ENCODE assay signal across 1 cellular context in genomic region chr19:5881543-5882299, GRCh38.
TF ChIP-seq lines count a peak whose summit lies in the region.

No MANE protein-coding gene starts in this region.

TF ChIP-seq in HepG2, 621 proteins besides CTCF, POLR2A, EP300 and RAD21:
- 0 out of 2 replicates have a peak, but pooled peaks have one; percentile 16 for TF ChIP-seq HOXA3 (CRISPR knock-in tag; IDR thresholded peaks at IDR 0.05)
- TF ChIP-seq ZSCAN22 (CRISPR knock-in tag; IDR thresholded peaks at IDR 0.05) = peak; percentile 90
- TF ChIP-seq TRIM22 (IDR thresholded peaks at IDR 0.05) = no peak
- TF ChIP-seq GATAD1 (CRISPR knock-in tag; IDR thresholded peaks at IDR 0.05) = no peak
- TF ChIP-seq ZBTB33 (CRISPR knock-in tag; IDR thresholded peaks at IDR 0.05) = peak; percentile 57
- no peak for TF ChIP-seq AFF4 (CRISPR knock-in tag; IDR thresholded peaks at IDR 0.05)
- peak; percentile 40 for TF ChIP-seq AGO2 (optimal IDR thresholded peaks at IDR 0.05; ENCODE audit: low read depth, low read length)
- peak; percentile 44; the same call in 1 of the 2 replicates for TF ChIP-seq ZBTB38 (CRISPR knock-in tag; IDR thresholded peaks at IDR 0.05)
